In the genomic region with DNA sequence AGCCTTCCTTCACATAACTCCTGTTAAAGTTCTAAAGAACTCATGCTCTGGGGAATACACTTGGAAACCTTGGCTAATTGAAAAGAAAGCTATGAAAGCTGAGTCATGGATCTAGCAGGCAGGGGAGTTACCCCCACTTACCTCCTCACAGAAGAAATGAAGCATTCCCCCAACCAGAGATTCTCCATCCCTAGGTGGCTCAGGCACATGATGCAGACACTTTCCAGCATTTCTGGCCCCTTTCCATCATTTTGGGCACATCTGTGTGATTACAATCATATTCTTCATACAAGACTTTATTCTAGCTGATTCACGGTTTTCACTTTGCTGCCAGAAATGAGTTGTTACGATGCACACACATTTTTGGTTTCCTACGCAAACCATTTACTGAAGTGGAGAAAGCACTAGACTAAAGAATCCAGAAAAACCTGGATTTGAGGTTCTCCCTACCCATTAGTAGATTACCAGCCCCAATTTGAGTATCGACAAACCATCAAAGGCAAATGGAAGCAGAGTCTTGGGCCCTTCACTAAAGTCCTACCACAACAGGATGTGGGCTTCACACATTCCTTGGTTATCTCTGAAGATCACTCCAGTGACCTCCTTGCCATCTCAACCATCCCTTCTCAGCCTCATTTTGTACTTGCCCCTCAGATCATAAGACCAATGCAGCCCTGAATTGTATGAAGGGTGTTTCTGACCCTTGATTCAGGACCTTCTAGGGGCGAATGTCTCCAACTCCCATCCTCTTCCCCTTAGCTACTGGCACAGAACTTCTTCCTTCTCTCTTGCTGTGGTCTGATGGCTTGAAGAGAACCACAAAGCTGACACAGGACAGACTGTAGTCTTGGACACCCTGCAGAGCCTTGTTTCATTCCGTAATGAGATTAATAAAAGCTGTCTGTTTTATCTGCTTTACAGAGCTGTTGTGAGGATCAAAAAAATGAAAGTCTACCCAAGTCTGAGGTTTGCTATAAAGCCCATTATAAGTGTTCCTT, we compare ENCODE assay signal across 12 cellular contexts. TPM values are rescaled to one million over a fixed set of nuclear protein-coding genes. Genes with fewer than 3 reads are reported as not detected.
DNase-seq lines count a peak whose midpoint lies in the region; ATAC-seq and TF ChIP-seq lines count a peak whose summit lies in the region.
"Had no signal": no experiment of that assay in that cellular context is flagged by ENCODE, and none has a peak within 500 bp of the region (broad histone marks: within the 10 kb centered on the region; RNA-seq: fewer than 3 reads in every experiment).

No MANE protein-coding gene starts in this region.

- DNase-seq in CD8-positive, alpha-beta T cell: no peak
- peak; percentile 40 for DNase-seq in GM23248
- DNase-seq in activated naive CD4-positive, alpha-beta T cell treated with anti-CD3 and anti-CD28 coated beads, Interleukin-2, amount 50 U/mL, for 72 hours (ENCODE audit: low spot score in 2 of 2): no peak
- DNase-seq in naive thymus-derived CD4-positive, alpha-beta T cell: no peak
- DNase-seq in NCI-H187 treated with DMSO at 0.1 percent for 48 hours (lab: John Stamatoyannopoulos, UW): no peak
- DNase-seq in suprapubic skin (ENCODE audit: low spot score in 2 of 2): no peak
- no peak for DNase-seq in C1 segment of cervical spinal cord (lab: John Stamatoyannopoulos, UW)
- DNase-seq: left ventricle myocardium superior, NCI-H1417, sigmoid colon, substantia nigra had no signal

- TF ChIP-seq EP300 in suprapubic skin (IDR thresholded peaks at IDR 0.05): no peak

- in situ Hi-C loops in GM23248 (cut with MboI): no loop called here

- no peaks in the 10 kb centered on the region for H3K27me3 ChIP-seq in CD8-positive, alpha-beta T cell (ENCODE audit: insufficient read depth, low read length)
- H3K27me3 ChIP-seq in GM23248 (replicated peaks; ENCODE audit: insufficient read depth): peaks cover 15% of the 10 kb centered on the region; the same call in 1 of the 2 replicates
- no peaks in the 10 kb centered on the region for H3K27me3 ChIP-seq in naive thymus-derived CD4-positive, alpha-beta T cell (ENCODE audit: control insufficient read depth in 2 of 2, insufficient read depth in 2 of 2, low read length in 2 of 2)
- H3K27me3 ChIP-seq in suprapubic skin: no peaks in the 10 kb centered on the region
- H3K27me3 ChIP-seq: sigmoid colon had no signal

- no peaks in the 10 kb centered on the region for H3F3A ChIP-seq in GM23248 (ENCODE audit: insufficient read depth)

- intact Hi-C loops in CD8-positive, alpha-beta T cell (cut with DNase I, micrococcal nuclease): no loop called here
- intact Hi-C loops in naive thymus-derived CD4-positive, alpha-beta T cell (cut with micrococcal nuclease): no loop called here

- H3K36me3 ChIP-seq in CD8-positive, alpha-beta T cell (ENCODE audit: insufficient read depth, low read length): no peaks in the 10 kb centered on the region
- H3K36me3 ChIP-seq in GM23248 (ENCODE audit: low read depth) (no peaks in the 10 kb centered on the region), suprapubic skin (no peaks in the 10 kb centered on the region)
- H3K36me3 ChIP-seq in naive thymus-derived CD4-positive, alpha-beta T cell (ENCODE audit: control insufficient read depth in 2 of 3, insufficient read depth in 3 of 3, low read length in 3 of 3): no peaks in the 10 kb centered on the region
- H3K36me3 ChIP-seq: sigmoid colon had no signal

- POLR2A ChIA-PET in CD8-positive, alpha-beta T cell (lab: Charles Lee): interaction anchor here (0.6 to 1.7 kb wide), 3 partner anchors 53 to 104 kb away, joined by 3 to 8 read pairs (median 3); no protein-coding TSS in a partner anchor
- POLR2A ChIA-PET in naive thymus-derived CD4-positive, alpha-beta T cell (lab: Charles Lee): interaction anchor here (1.4 to 2.7 kb wide), 4 partner anchors 10 to 81 kb away, joined by 3 to 8 read pairs (median 8); a partner anchor contains a TSS

- 55% methylated on average over 6 of the region's 6 CpGs for WGBS in GM23248 (ENCODE audit: low coverage in 1 of 2, low lambda C conversion rate in 2 of 2, missing lambda C conversion rate in 2 of 2), 2 experiments
- WGBS in suprapubic skin: 67% methylated on average over 5 of the region's 6 CpGs

- H3K27ac ChIP-seq in CD8-positive, alpha-beta T cell (ENCODE audit: low read depth, low read length): no peak overlapping the region
- H3K27ac ChIP-seq in GM23248: no peak overlapping the region
- H3K27ac ChIP-seq in naive thymus-derived CD4-positive, alpha-beta T cell (ENCODE audit: low read depth, low read length): no peak overlapping the region
- no peak overlapping the region for H3K27ac ChIP-seq in suprapubic skin
- H3K27ac ChIP-seq: sigmoid colon had no signal

- no peak overlapping the region for H2AFZ ChIP-seq in GM23248

- CTCF ChIA-PET in CD8-positive, alpha-beta T cell (lab: Charles Lee): interaction anchor here (0.8 to 1.7 kb wide), 7 partner anchors 10 to 159 kb away, joined by 3 to 4 read pairs (median 3); a partner anchor contains a TSS
- CTCF ChIA-PET in naive thymus-derived CD4-positive, alpha-beta T cell (lab: Charles Lee): interaction anchor here (0.7 to 1.6 kb wide), 2 partner anchors 21 to 259 kb away, joined by 3 to 10 read pairs; no protein-coding TSS in a partner anchor

- no peak overlapping the region for H3K4me3 ChIP-seq in CD8-positive, alpha-beta T cell (ENCODE audit: low read depth, low read length)
- H3K4me3 ChIP-seq in GM23248: no peak overlapping the region
- H3K4me3 ChIP-seq in naive thymus-derived CD4-positive, alpha-beta T cell (ENCODE audit: low read length): no peak overlapping the region
- no peak overlapping the region for H3K4me3 ChIP-seq in suprapubic skin
- H3K4me3 ChIP-seq: sigmoid colon had no signal

- ATAC-seq in CD8-positive, alpha-beta T cell: peak; percentile 48
- peak; percentile 66 to 83 for ATAC-seq in activated naive CD4-positive, alpha-beta T cell treated with anti-CD3 and anti-CD28 coated beads, Interleukin-2, amount 50 U/mL, for 72 hours
- peak; percentile 63 for ATAC-seq in naive thymus-derived CD4-positive, alpha-beta T cell
- ATAC-seq: left ventricle myocardium superior had no signal

- H3K9me3 Mint-ChIP-seq in CD8-positive, alpha-beta T cell: no peaks in the 10 kb centered on the region
- H3K9me3 Mint-ChIP-seq in activated naive CD4-positive, alpha-beta T cell treated with anti-CD3 and anti-CD28 coated beads, Interleukin-2, amount 50 U/mL, for 72 hours: peaks cover 0 to 17% of the 10 kb centered on the region in 2 donors
- H3K9me3 Mint-ChIP-seq in naive thymus-derived CD4-positive, alpha-beta T cell: peaks cover 0 to 20% (median 0%) of the 10 kb centered on the region in 11 donors

- no peaks in the 10 kb centered on the region for H3K79me2 ChIP-seq in GM23248 (ENCODE audit: insufficient read depth)

- peaks cover 50% of the 10 kb centered on the region for H3K4me1 ChIP-seq in CD8-positive, alpha-beta T cell (ENCODE audit: insufficient read depth, low read length)
- H3K4me1 ChIP-seq in GM23248 (ENCODE audit: insufficient read depth) (no peaks in the 10 kb centered on the region), suprapubic skin (peaks cover 30% of the 10 kb centered on the region)
- peaks cover 9 to 57% of the 10 kb centered on the region in 2 donors for H3K4me1 ChIP-seq in naive thymus-derived CD4-positive, alpha-beta T cell (ENCODE audit: control insufficient read depth in 2 of 2, insufficient read depth in 2 of 2, low read length in 2 of 2)

- H3K9me3 ChIP-seq in CD8-positive, alpha-beta T cell (ENCODE audit: low read length): no peaks in the 10 kb centered on the region
- no peaks in the 10 kb centered on the region for H3K9me3 ChIP-seq in GM23248 (ENCODE audit: low read depth)
- peaks cover 0 to 5% (median 0%) of the 10 kb centered on the region in 3 experiments for H3K9me3 ChIP-seq in naive thymus-derived CD4-positive, alpha-beta T cell (ENCODE audit: control insufficient read depth in 2 of 3, low read length in 3 of 3)
- H3K9me3 ChIP-seq in suprapubic skin: no peaks in the 10 kb centered on the region
- H3K9me3 ChIP-seq: sigmoid colon had no signal

- H3K9ac ChIP-seq in GM23248: no peak overlapping the region

- peak overlapping the region; percentile 60 for H3K27ac Mint-ChIP-seq in CD8-positive, alpha-beta T cell
- H3K27ac Mint-ChIP-seq in activated naive CD4-positive, alpha-beta T cell treated with anti-CD3 and anti-CD28 coated beads, Interleukin-2, amount 50 U/mL, for 72 hours: peak overlapping the region; percentile 3 to 32
- H3K27ac Mint-ChIP-seq in naive thymus-derived CD4-positive, alpha-beta T cell: peak overlapping the region; percentile 23 to 80 (median 63)

- H3K36me3 Mint-ChIP-seq in CD8-positive, alpha-beta T cell: no peaks in the 10 kb centered on the region
- H3K36me3 Mint-ChIP-seq in activated naive CD4-positive, alpha-beta T cell treated with anti-CD3 and anti-CD28 coated beads, Interleukin-2, amount 50 U/mL, for 72 hours: peaks cover 0 to 13% of the 10 kb centered on the region in 2 donors
- peaks cover 0 to 15% (median 3%) of the 10 kb centered on the region in 5 donors for H3K36me3 Mint-ChIP-seq in naive thymus-derived CD4-positive, alpha-beta T cell

- H4K20me1 ChIP-seq in GM23248 (ENCODE audit: insufficient read depth): no peaks in the 10 kb centered on the region

- no peaks in the 10 kb centered on the region for H3K9me2 ChIP-seq in GM23248 (ENCODE audit: insufficient read depth)

- H3K4me3 Mint-ChIP-seq in CD8-positive, alpha-beta T cell: peak overlapping the region; percentile 29
- peak overlapping the region in 9 of 10 donors; percentile 2 to 62 (median 39) for H3K4me3 Mint-ChIP-seq in naive thymus-derived CD4-positive, alpha-beta T cell
- H3K4me3 Mint-ChIP-seq: neural crest cell had no signal

- H3K4me1 Mint-ChIP-seq in CD8-positive, alpha-beta T cell (ENCODE audit: low read depth): peaks cover 69% of the 10 kb centered on the region
- peaks cover 39 to 79% (median 73%) of the 10 kb centered on the region in 7 donors for H3K4me1 Mint-ChIP-seq in naive thymus-derived CD4-positive, alpha-beta T cell

- H3K27me3 Mint-ChIP-seq in CD8-positive, alpha-beta T cell (ENCODE audit: low read depth): no peaks in the 10 kb centered on the region
- H3K27me3 Mint-ChIP-seq in naive thymus-derived CD4-positive, alpha-beta T cell: no peaks in the 10 kb centered on the region

- H3K4me2 ChIP-seq in GM23248 (ENCODE audit: unreplicated experiment): no peak overlapping the region

- TF ChIP-seq CTCF in CD8-positive, alpha-beta T cell (IDR thresholded peaks at IDR 0.05): no peak
- TF ChIP-seq CTCF in suprapubic skin (IDR thresholded peaks at IDR 0.05): no peak

- no peak for TF ChIP-seq POLR2A in suprapubic skin (IDR thresholded peaks at IDR 0.05)

RNA-seq across cellular contexts. Expression of a gene that starts 42.5 kb away (rescaled TPM):
- 100 to 1,000 TPM; 280 to 281 TPM for total RNA-seq in CD8-positive, alpha-beta T cell
- total RNA-seq in GM23248 (2014; rRNA removed; shearing (Covaris generic)): 11.6 and 15.0 TPM in 2 replicates
- 5.0 and 6.4 TPM in 2 replicates for polyA plus RNA-seq in GM23248 (2016; fragmentation: Nextera tagmentation; extraction: Ambion mirVana)
- 10 to 100 TPM; 21.2 to 28.6 TPM for total RNA-seq in activated naive CD4-positive, alpha-beta T cell treated with anti-CD3 and anti-CD28 coated beads, Interleukin-2, amount 50 U/mL, for 72 hours
- 100 to 1,000 TPM in 4 of 5 experiments, 10 to 100 TPM in 1; 71.9 to 176 (median 146) TPM for total RNA-seq in naive thymus-derived CD4-positive, alpha-beta T cell
- polyA plus RNA-seq in naive thymus-derived CD4-positive, alpha-beta T cell: 10 to 100 TPM; 63.4 to 66.2 TPM
- total RNA-seq in suprapubic skin: 100 to 1,000 TPM; 107 to 213 (median 177) TPM
